ENCODE assay signal across 9 cellular contexts in the genomic region with DNA sequence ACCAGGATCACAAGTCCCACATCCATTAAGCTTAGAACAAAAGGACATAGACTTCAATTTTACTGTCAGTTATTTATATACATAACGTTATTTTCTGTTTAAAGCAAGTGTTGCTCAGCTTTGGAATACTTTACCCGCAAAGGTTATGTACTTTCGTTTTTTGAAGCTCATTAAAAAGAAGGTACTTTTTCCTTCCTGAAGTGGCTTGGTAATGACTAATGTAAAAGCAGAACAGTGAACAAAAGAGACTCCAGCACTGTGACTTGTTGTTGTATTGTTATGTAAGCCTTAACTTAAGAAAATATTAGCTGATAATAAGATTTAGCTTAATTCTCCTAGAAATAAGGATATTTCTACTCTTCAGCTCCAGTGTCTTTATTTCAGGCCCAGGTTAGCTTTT.
DNase-seq lines count a peak whose midpoint lies in the region; ATAC-seq and TF ChIP-seq lines count a peak whose summit lies in the region.
"Had no signal": no experiment of that assay in that cellular context is flagged by ENCODE, and none has a peak within 500 bp of the region (broad histone marks: within the 10 kb centered on the region; RNA-seq: fewer than 3 reads in every experiment).

No MANE protein-coding gene starts in this region.

- no peak overlapping the region for H3K27ac ChIP-seq in gastrocnemius medialis
- H3K27ac ChIP-seq: transverse colon had no signal

- peaks cover 2% of the 10 kb centered on the region for H3K27me3 Mint-ChIP-seq in activated T-helper 2 cell treated with anti-CD3 and anti-CD28 coated beads, Interferon-gamma antibody, Interleukin-2, Interleukin-4, amounts not matched to agents 10 μg/mL and 5 μg/mL and 100 μg/mL, durations not matched to agents 14 hours and 24 hours and 36 hours (ENCODE audit: low read depth)

- TF ChIP-seq CTCF in gastrocnemius medialis (IDR thresholded peaks at IDR 0.05 in 4 of 5, conservative IDR thresholded peaks at IDR 0.05 in 1 of 5) = no peak

- peak overlapping the region; percentile 36 for H3K27ac Mint-ChIP-seq in activated T-helper 2 cell treated with anti-CD3 and anti-CD28 coated beads, Interferon-gamma antibody, Interleukin-2, Interleukin-4, amounts not matched to agents 10 μg/mL and 5 μg/mL and 100 μg/mL, durations not matched to agents 14 hours and 24 hours and 36 hours

- H3K36me3 Mint-ChIP-seq in activated T-helper 2 cell treated with anti-CD3 and anti-CD28 coated beads, Interferon-gamma antibody, Interleukin-2, Interleukin-4, amounts not matched to agents 10 μg/mL and 5 μg/mL and 100 μg/mL, durations not matched to agents 14 hours and 24 hours and 36 hours (ENCODE audit: low read depth) = no peaks in the 10 kb centered on the region

- H3K4me3 Mint-ChIP-seq in activated T-helper 2 cell treated with anti-CD3 and anti-CD28 coated beads, Interferon-gamma antibody, Interleukin-2, Interleukin-4, amounts not matched to agents 10 μg/mL and 5 μg/mL and 100 μg/mL, durations not matched to agents 14 hours and 24 hours and 36 hours (ENCODE audit: low read depth) = no peak overlapping the region

- TF ChIP-seq POLR2A in gastrocnemius medialis (IDR thresholded peaks at IDR 0.05) = no peak

- intact Hi-C loops in activated T-helper 2 cell treated with anti-CD3 and anti-CD28 coated beads, Interferon-gamma antibody, Interleukin-2, Interleukin-4, amounts not matched to agents 10 μg/mL and 5 μg/mL and 100 μg/mL, durations not matched to agents 14 hours and 24 hours and 36 hours (cut with micrococcal nuclease) = no loop called here
- intact Hi-C loops in gastrocnemius medialis (cut with DNase I; ENCODE audit: low total_unique reads) = no loop called here
- intact Hi-C loops in cardiac septum (cut with DNase I) = no loop called here

- H3K4me3 ChIP-seq in gastrocnemius medialis = no peak overlapping the region
- H3K4me3 ChIP-seq: transverse colon had no signal

- in situ Hi-C loops in gastrocnemius medialis (cut with MboI; ENCODE audit: low sequenced_read_pairs in 4 of 4) = loop anchor here in 1 of 4 donors (25.0 kb wide), 1 partner anchor 441 kb away; no protein-coding TSS in a partner anchor

- peaks cover 15% of the 10 kb centered on the region for H3K4me1 Mint-ChIP-seq in activated T-helper 2 cell treated with anti-CD3 and anti-CD28 coated beads, Interferon-gamma antibody, Interleukin-2, Interleukin-4, amounts not matched to agents 10 μg/mL and 5 μg/mL and 100 μg/mL, durations not matched to agents 14 hours and 24 hours and 36 hours (ENCODE audit: low read depth)

- no peaks in the 10 kb centered on the region for H3K27me3 ChIP-seq in gastrocnemius medialis
- H3K27me3 ChIP-seq: transverse colon had no signal

- no peaks in the 10 kb centered on the region for H3K36me3 ChIP-seq in gastrocnemius medialis
- H3K36me3 ChIP-seq: transverse colon had no signal

- H3K9me3 ChIP-seq in gastrocnemius medialis = no peaks in the 10 kb centered on the region
- H3K9me3 ChIP-seq: transverse colon had no signal

- peaks cover 5% of the 10 kb centered on the region for H3K9me3 Mint-ChIP-seq in activated T-helper 2 cell treated with anti-CD3 and anti-CD28 coated beads, Interferon-gamma antibody, Interleukin-2, Interleukin-4, amounts not matched to agents 10 μg/mL and 5 μg/mL and 100 μg/mL, durations not matched to agents 14 hours and 24 hours and 36 hours

- H3K4me1 ChIP-seq in gastrocnemius medialis = no peaks in the 10 kb centered on the region
- H3K4me1 ChIP-seq: transverse colon had no signal

- ATAC-seq in GM18520 (IDR thresholded peaks at IDR 0.05; ENCODE audit: unreplicated experiment) (peak; percentile 67), GM21515 (IDR thresholded peaks at IDR 0.05; ENCODE audit: unreplicated experiment) (peak; percentile 67), HG03097 (IDR thresholded peaks at IDR 0.05; ENCODE audit: low FRiP score, unreplicated experiment) (peak; percentile 61), gastrocnemius medialis (no peak)

- no peak for DNase-seq in activated T-helper 2 cell treated with anti-CD3 and anti-CD28 coated beads, Interferon-gamma antibody, Interleukin-2, Interleukin-4, amounts not matched to agents 10 μg/mL and 5 μg/mL and 100 μg/mL, durations not matched to agents 14 hours and 24 hours and 36 hours (ENCODE audit: low spot score)
- DNase-seq in D341Med (ENCODE audit: low spot score) = no peak
- no peak for DNase-seq in gastrocnemius medialis
- DNase-seq in cardiac septum (ENCODE audit: low spot score) = no peak
- no peak for DNase-seq in NCI-H345 (lab: John Stamatoyannopoulos, UW)
- DNase-seq: transverse colon had no signal

Comparison
In these comparisons a context has a peak if more than half of its experiments do, and no peak if none do; other contexts are left out.
1. ATAC-seq: peak in GM18520 (single experiment), GM21515 (single experiment) and HG03097 (single experiment); none in gastrocnemius medialis (0 of 2).